In the genomic region with DNA sequence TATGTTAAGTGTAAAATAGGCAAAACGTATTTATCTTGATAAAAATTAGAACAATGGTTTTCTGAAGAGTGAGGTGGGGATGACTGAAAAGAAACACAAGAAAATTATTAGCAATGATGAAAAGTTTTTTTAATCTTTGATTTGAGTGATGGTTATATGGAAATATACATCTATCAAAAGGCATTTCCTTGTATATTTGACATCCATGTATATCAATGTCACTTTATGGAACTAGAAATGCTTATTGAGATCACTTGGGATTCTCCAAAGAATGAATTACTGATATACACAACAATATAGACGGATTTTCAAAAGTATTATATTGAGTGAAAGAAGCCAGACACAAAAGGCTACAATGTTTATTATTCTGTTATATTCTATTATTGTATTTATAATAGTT, we compare ENCODE assay signal across 34 cellular contexts.
"Had no signal": no experiment of that assay in that cellular context is flagged by ENCODE, and none has a peak within 500 bp of the region (broad histone marks: within the 10 kb centered on the region; RNA-seq: fewer than 3 reads in every experiment).

No MANE protein-coding gene starts in this region.

- H3K4me3 ChIP-seq: MG63 had no signal

- H3K36me3 ChIP-seq: MG63 had no signal

- DNase-seq: Karpas-422, Kasumi-1, MG63, MM.1S, MV-4-11, NCI-H1048, NCI-H1092, NCI-H1092 treated with DMSO at 0.1 percent for 48 hours, NCI-H1105, NCI-H1105 treated with DMSO at 0.1 percent for 48 hours, NCI-H1417, NCI-H1417 treated with DMSO at 0.1 percent for 48 hours, NCI-H1436, NCI-H1436 treated with DMSO at 0.1 percent for 48 hours, NCI-H146, NCI-H1694, NCI-H1694 treated with DMSO at 0.1 percent for 48 hours, NCI-H187, NCI-H187 treated with DMSO at 0.1 percent for 48 hours, NCI-H1930, NCI-H2029, NCI-H2029 treated with DMSO at 0.1 percent for 48 hours, NCI-H2081, NCI-H2081 treated with DMSO at 0.1 percent for 48 hours, NCI-H2107, NCI-H2171, NCI-H2171 treated with DMSO at 0.1 percent for 48 hours, NCI-H2227 treated with DMSO at 0.1 percent for 48 hours, NCI-H226, NCI-H345, NCI-H446, NCI-H446 treated with DMSO at 0.1 percent for 48 hours, NCI-H510A had no signal

- H3K27ac ChIP-seq: KMS-11 had no signal

- H3K9ac ChIP-seq: KMS-11 had no signal

- H3K9me3 ChIP-seq: MG63 had no signal

- H3K4me2 ChIP-seq: KMS-11 had no signal

- H3K27me3 ChIP-seq: MG63 had no signal
